Comparison of ENCODE assay signal across 8 cellular contexts in genomic region chr14:93033983-93034670, GRCh38.
A peak's percentile ranks its signal among the peaks of the same experiment; 100 is the strongest.
DNase-seq lines count a peak whose midpoint lies in the region; ATAC-seq and TF ChIP-seq lines count a peak whose summit lies in the region.

No MANE protein-coding gene starts in this region.

- no peaks in the 10 kb centered on the region for H3K36me3 Mint-ChIP-seq in activated T-helper 17 cell treated with anti-CD3 and anti-CD28 coated beads, Interleukin-2, amount 50 U/mL, for 72 hours (ENCODE audit: low read depth)

- peak; percentile 73 for ATAC-seq in GM19455 (IDR thresholded peaks at IDR 0.05; ENCODE audit: unreplicated experiment)
- ATAC-seq in activated T-helper 17 cell treated with anti-CD3 and anti-CD28 coated beads, Interleukin-2, amount 50 U/mL, for 72 hours (replicated peaks), result peak; percentile 72

- H3K4me2 ChIP-seq in trophoblast cell (ENCODE audit: low read length) (no peak overlapping the region), MM.1S (ENCODE audit: low read depth, low read length) (no peak overlapping the region)

- H3K4me3 ChIP-seq in AG10803 (ENCODE audit: low read length) (no peak overlapping the region), LNCaP clone FGC (ENCODE audit: low read depth, low read length) (no peak overlapping the region), right atrium auricular region (no peak overlapping the region), trophoblast cell (ENCODE audit: low read depth, low read length) (no peak overlapping the region), MM.1S (ENCODE audit: low read length) (no peak overlapping the region)

- peak; percentile 27 for TF ChIP-seq CTCF in AG10803 (conservative IDR thresholded peaks at IDR 0.05; ENCODE audit: low read length)
- peak; percentile 28; the same call in 1 of the 2 replicates for TF ChIP-seq CTCF in LNCaP clone FGC (IDR thresholded peaks at IDR 0.05; ENCODE audit: control insufficient read depth, extremely low read depth, insufficient read depth)
- peak in 1 of 2 donors; percentile 63 for TF ChIP-seq CTCF in right atrium auricular region (IDR thresholded peaks at IDR 0.05)
- TF ChIP-seq CTCF in MM.1S (IDR thresholded peaks at IDR 0.05; ENCODE audit: low read length), result no peak; the same call in 1 of the 2 replicates

- H2AFZ ChIP-seq in trophoblast cell (ENCODE audit: insufficient read depth, low read length, poor library complexity) (no peak overlapping the region), MM.1S (ENCODE audit: low read length) (no peak overlapping the region)

- H2AK5ac ChIP-seq in trophoblast cell (ENCODE audit: low read length), result no peak overlapping the region

- peak overlapping the region; percentile 75 for H3K27ac Mint-ChIP-seq in activated T-helper 17 cell treated with anti-CD3 and anti-CD28 coated beads, Interleukin-2, amount 50 U/mL, for 72 hours

- H3K4me3 Mint-ChIP-seq in activated T-helper 17 cell treated with anti-CD3 and anti-CD28 coated beads, Interleukin-2, amount 50 U/mL, for 72 hours, result peak overlapping the region; percentile 6

- H3K36me3 ChIP-seq in right atrium auricular region, result no peaks in the 10 kb centered on the region
- H3K36me3 ChIP-seq in trophoblast cell (ENCODE audit: control insufficient read depth in 1 of 2, insufficient read depth in 2 of 2, low read length in 2 of 2), result no peaks in the 10 kb centered on the region
- H3K36me3 ChIP-seq in MM.1S (replicated peaks; ENCODE audit: insufficient read depth, low read length), result no peaks in the 10 kb centered on the region

- H3K4me1 ChIP-seq in right atrium auricular region, result peaks cover 0 to 78% of the 10 kb centered on the region in 2 donors
- peaks cover 3 to 4% of the 10 kb centered on the region in 2 experiments for H3K4me1 ChIP-seq in trophoblast cell (ENCODE audit: control insufficient read depth in 1 of 2, insufficient read depth in 2 of 2, low read length in 2 of 2)
- no peaks in the 10 kb centered on the region for H3K4me1 ChIP-seq in MM.1S (ENCODE audit: low read length)

- DNase-seq in AG10803 (ENCODE audit: low read depth), result no peak
- DNase-seq in LNCaP clone FGC (ENCODE audit: low read depth), result no peak
- no peak for DNase-seq in right atrium auricular region (ENCODE audit: low spot score)
- DNase-seq in stimulated activated CD8-positive, alpha-beta memory T cell treated with anti-CD3 and anti-CD28 coated beads, Interleukin-2, amount 100 ng/mL, for 48 hours (ENCODE audit: low read depth in 2 of 2), result peak; percentile 34 to 38
- no peak for DNase-seq in trophoblast cell
- no peak for DNase-seq in MM.1S

- no peak overlapping the region for H3K9ac ChIP-seq in trophoblast cell (ENCODE audit: low read length)
- H3K9ac ChIP-seq in MM.1S (ENCODE audit: low read length), result no peak overlapping the region

- H3F3A ChIP-seq in MM.1S (ENCODE audit: insufficient read depth, low read length), result no peaks in the 10 kb centered on the region

- H3K79me1 ChIP-seq in trophoblast cell (ENCODE audit: low read length), result no peaks in the 10 kb centered on the region

- H2BK5ac ChIP-seq in trophoblast cell (ENCODE audit: low read depth, low read length, poor library complexity), result no peak overlapping the region

- no peak overlapping the region for H3K23ac ChIP-seq in trophoblast cell (ENCODE audit: low read length)

- no peaks in the 10 kb centered on the region for H4K20me1 ChIP-seq in MM.1S (ENCODE audit: insufficient read depth, low read length)

- no peak overlapping the region for H3K4ac ChIP-seq in trophoblast cell (ENCODE audit: low read depth, low read length)

- H4K12ac ChIP-seq in trophoblast cell (ENCODE audit: low read depth, low read length), result no peak overlapping the region

- H3K9me3 ChIP-seq in right atrium auricular region (no peaks in the 10 kb centered on the region), trophoblast cell (ENCODE audit: insufficient read depth, low read depth, low read length) (peaks cover 2% of the 10 kb centered on the region), MM.1S (replicated peaks; ENCODE audit: insufficient read depth, low read length) (no peaks in the 10 kb centered on the region)

- H3K14ac ChIP-seq in trophoblast cell (ENCODE audit: low read length), result no peak overlapping the region

- H3K27me3 ChIP-seq in right atrium auricular region (no peaks in the 10 kb centered on the region), trophoblast cell (ENCODE audit: insufficient read depth, low read length) (no peaks in the 10 kb centered on the region), MM.1S (replicated peaks; ENCODE audit: insufficient read depth, low read length) (no peaks in the 10 kb centered on the region)

- WGBS in trophoblast cell (ENCODE audit: extremely low coverage, insufficient coverage, insufficient read length), result no CpG with 5 or more reads among the region's 7 CpGs

- no peaks in the 10 kb centered on the region for H3K9me3 Mint-ChIP-seq in activated T-helper 17 cell treated with anti-CD3 and anti-CD28 coated beads, Interleukin-2, amount 50 U/mL, for 72 hours

- H4K8ac ChIP-seq in trophoblast cell (ENCODE audit: low read depth, low read length), result no peak overlapping the region

- H3K9me2 ChIP-seq in MM.1S (replicated peaks; ENCODE audit: insufficient read depth, low read length), result no peaks in the 10 kb centered on the region

- no peak overlapping the region for H2BK12ac ChIP-seq in trophoblast cell (ENCODE audit: low read length)

- H2BK120ac ChIP-seq in trophoblast cell (ENCODE audit: insufficient read depth, low read length, poor library complexity), result no peak overlapping the region

- H4K91ac ChIP-seq in trophoblast cell (ENCODE audit: low read depth, low read length), result no peak overlapping the region

- H3K27me3 Mint-ChIP-seq in activated T-helper 17 cell treated with anti-CD3 and anti-CD28 coated beads, Interleukin-2, amount 50 U/mL, for 72 hours, result no peaks in the 10 kb centered on the region

- H3K79me2 ChIP-seq in trophoblast cell (ENCODE audit: control insufficient read depth, insufficient read depth, low read length, poor library complexity) (no peaks in the 10 kb centered on the region), MM.1S (ENCODE audit: low read length) (no peaks in the 10 kb centered on the region)

- H3K18ac ChIP-seq in trophoblast cell (ENCODE audit: low read length), result no peak overlapping the region

- peak overlapping the region; percentile 80 to 84 for H3K27ac ChIP-seq in right atrium auricular region
- H3K27ac ChIP-seq in trophoblast cell (ENCODE audit: low read depth, low read length), result no peak overlapping the region
- no peak overlapping the region for H3K27ac ChIP-seq in MM.1S (ENCODE audit: low read length)

- peaks cover 22% of the 10 kb centered on the region for H3K4me1 Mint-ChIP-seq in activated T-helper 17 cell treated with anti-CD3 and anti-CD28 coated beads, Interleukin-2, amount 50 U/mL, for 72 hours

Comparison
In these comparisons a context has a peak if more than half of its experiments do, and no peak if none do; other contexts are left out.
1. DNase-seq: peak in stimulated activated CD8-positive, alpha-beta memory T cell treated with anti-CD3 and anti-CD28 coated beads, Interleukin-2, amount 100 ng/mL, for 48 hours (2 of 2); none in AG10803 (single experiment), LNCaP clone FGC (single experiment), right atrium auricular region (single experiment), trophoblast cell (0 of 2) and MM.1S (single experiment).
2. H3K27ac ChIP-seq: peak in right atrium auricular region (2 of 2); none in trophoblast cell (single experiment) and MM.1S (single experiment).